19 cellular contexts compared by ENCODE assay signal in the genomic region with DNA sequence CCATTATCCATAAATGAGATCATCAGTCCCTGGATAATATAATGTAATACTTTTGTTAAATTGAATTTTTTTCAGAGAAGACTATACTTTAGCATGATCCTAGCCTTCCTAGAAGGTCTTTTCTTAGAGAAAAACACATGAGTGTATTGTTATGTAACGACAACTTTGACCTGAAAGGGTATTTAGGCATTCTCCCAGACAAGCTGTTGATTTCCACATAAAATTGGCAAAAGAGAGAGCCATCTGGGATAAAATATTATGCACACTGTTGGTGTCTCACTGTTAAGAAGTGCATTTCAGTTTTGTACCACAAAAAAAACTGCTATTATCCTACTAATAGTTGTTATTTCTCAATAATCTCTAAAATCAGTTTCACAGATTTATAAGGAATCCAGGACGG.
"Had no signal": no experiment of that assay in that cellular context is flagged by ENCODE, and none has a peak within 500 bp of the region (broad histone marks: within the 10 kb centered on the region; RNA-seq: fewer than 3 reads in every experiment).

No MANE protein-coding gene starts in this region.

- H3K9me3 ChIP-seq: MG63, SJSA1 had no signal

- H3K27ac ChIP-seq: SJSA1, SK-N-MC had no signal

- H3K4me3 ChIP-seq: MG63, SJSA1, SK-N-MC had no signal

- H3K4me1 ChIP-seq: SJSA1 had no signal

- H3K36me3 ChIP-seq: MG63, SJSA1 had no signal

- H3K27me3 ChIP-seq: MG63, SJSA1 had no signal

- DNase-seq: IMR-90, Karpas-422, KG1, MG63, NCI-H1092 treated with DMSO at 0.1 percent for 48 hours, NCI-H1436, NCI-H1930, NCI-H2081, NCI-H2107, NCI-H2171, NCI-H510A, NCI-H524 treated with DMSO at 0.1 percent for 48 hours, NCI-H69, NCI-H774, Right ventricle myocardium superior, RPMI8226, SIG-M5 had no signal
